Comparison of ENCODE assay signal across 8 cellular contexts in genomic region chr19:13023666-13024065, GRCh38. TPM values are rescaled to one million over a fixed set of nuclear protein-coding genes. Genes with fewer than 3 reads are reported as not detected.
A peak's percentile ranks its signal among the peaks of the same experiment; 100 is the strongest.
DNase-seq lines count a peak whose midpoint lies in the region; ATAC-seq and TF ChIP-seq lines count a peak whose summit lies in the region.

No MANE protein-coding gene starts in this region.

- no peak for DNase-seq in activated CD4-positive, alpha-beta T cell treated with anti-CD3 and anti-CD28 coated beads, Interleukin-2, amount 10 ng/mL, durations not matched to agents 24 days and 14 days
- no peak for DNase-seq in activated CD4-positive, alpha-beta T cell treated with anti-CD3 and anti-CD28 coated beads, Interleukin-2, amount 50 U/mL, for 48 hours
- no peak for DNase-seq in T-helper 17 cell
- DNase-seq in fibroblast of pulmonary artery (ENCODE audit: low read depth): peak; percentile 52
- no peak for DNase-seq in suprapubic skin (ENCODE audit: low spot score in 2 of 2)
- no peak for DNase-seq in activated CD4-positive, alpha-beta T cell treated with anti-CD3 and anti-CD28 coated beads for 4 hours

- intact Hi-C loops in activated CD4-positive, alpha-beta T cell treated with anti-CD3 and anti-CD28 coated beads, Interleukin-2, amount 10 ng/mL, durations not matched to agents 24 days and 14 days (cut with micrococcal nuclease): no loop called here

- H3K9me3 ChIP-seq in T-helper 17 cell (ENCODE audit: control insufficient read depth, low read length, poor library complexity, severe bottlenecking) (no peaks in the 10 kb centered on the region), suprapubic skin (no peaks in the 10 kb centered on the region)

- H3K4me1 ChIP-seq in suprapubic skin: peaks cover 98% of the 10 kb centered on the region

- ATAC-seq in T-helper 17 cell (no peak), HG03442 (IDR thresholded peaks at IDR 0.05; ENCODE audit: unreplicated experiment) (no peak), esophagus mucosa (no peak)

- H3K36me3 ChIP-seq in suprapubic skin: no peaks in the 10 kb centered on the region

- peaks cover 59% of the 10 kb centered on the region for H3K27me3 Mint-ChIP-seq in activated CD4-positive, alpha-beta T cell treated with anti-CD3 and anti-CD28 coated beads, Interleukin-2, amount 10 ng/mL, durations not matched to agents 24 days and 14 days
- peaks cover 63% of the 10 kb centered on the region for H3K27me3 Mint-ChIP-seq in T-helper 17 cell

- TF ChIP-seq EP300 in suprapubic skin (IDR thresholded peaks at IDR 0.05): no peak

- 4% methylated on average over 8 of the region's 8 CpGs for WGBS in suprapubic skin

- H3K36me3 Mint-ChIP-seq in activated CD4-positive, alpha-beta T cell treated with anti-CD3 and anti-CD28 coated beads, Interleukin-2, amount 10 ng/mL, durations not matched to agents 24 days and 14 days (ENCODE audit: low read depth): peaks cover 4% of the 10 kb centered on the region
- H3K36me3 Mint-ChIP-seq in T-helper 17 cell (ENCODE audit: low read depth): peaks cover 10% of the 10 kb centered on the region

- no peaks in the 10 kb centered on the region for H3K9me3 Mint-ChIP-seq in activated CD4-positive, alpha-beta T cell treated with anti-CD3 and anti-CD28 coated beads, Interleukin-2, amount 10 ng/mL, durations not matched to agents 24 days and 14 days

- H3K27ac Mint-ChIP-seq in activated CD4-positive, alpha-beta T cell treated with anti-CD3 and anti-CD28 coated beads, Interleukin-2, amount 10 ng/mL, durations not matched to agents 24 days and 14 days: no peak overlapping the region
- no peak overlapping the region for H3K27ac Mint-ChIP-seq in T-helper 17 cell

- H3K27ac ChIP-seq in suprapubic skin: peak overlapping the region; percentile 97

- H3K4me3 ChIP-seq in fibroblast of pulmonary artery (replicated peaks; ENCODE audit: low read depth, low read length): peak overlapping the region; percentile 51
- peak overlapping the region; percentile 55 for H3K4me3 ChIP-seq in suprapubic skin

- no peak for TF ChIP-seq POLR2A in suprapubic skin (IDR thresholded peaks at IDR 0.05)

- TF ChIP-seq CTCF in fibroblast of pulmonary artery (IDR thresholded peaks at IDR 0.05; ENCODE audit: low read length, missing control alignments): no peak
- no peak for TF ChIP-seq CTCF in suprapubic skin (IDR thresholded peaks at IDR 0.05)

- peaks cover 20% of the 10 kb centered on the region for H3K4me1 Mint-ChIP-seq in activated CD4-positive, alpha-beta T cell treated with anti-CD3 and anti-CD28 coated beads, Interleukin-2, amount 10 ng/mL, durations not matched to agents 24 days and 14 days
- H3K4me1 Mint-ChIP-seq in T-helper 17 cell: peaks cover 21% of the 10 kb centered on the region

- peak overlapping the region; percentile 83 for H3K4me3 Mint-ChIP-seq in activated CD4-positive, alpha-beta T cell treated with anti-CD3 and anti-CD28 coated beads, Interleukin-2, amount 10 ng/mL, durations not matched to agents 24 days and 14 days
- peak overlapping the region; percentile 80 for H3K4me3 Mint-ChIP-seq in T-helper 17 cell

- no peaks in the 10 kb centered on the region for H3K27me3 ChIP-seq in suprapubic skin

RNA-seq across cellular contexts. Expression of gene NFIX, which starts 28.4 kb away (rescaled TPM):
- 8.3 and 10.4 TPM in 2 replicates for total RNA-seq in activated CD4-positive, alpha-beta T cell treated with anti-CD3 and anti-CD28 coated beads, Interleukin-2, amount 10 ng/mL, durations not matched to agents 24 days and 14 days
- total RNA-seq in T-helper 17 cell (under 1 TPM; 0.75 to 0.86 TPM), suprapubic skin (100 to 1,000 TPM; 126 to 223 (median 176) TPM), esophagus mucosa (101 TPM)

RNA-seq across cellular contexts. Expression of gene DAND5, which starts 54.3 kb away (rescaled TPM):
- 0.12 TPM in 1 of 2 replicates, not detected in the other for total RNA-seq in activated CD4-positive, alpha-beta T cell treated with anti-CD3 and anti-CD28 coated beads, Interleukin-2, amount 10 ng/mL, durations not matched to agents 24 days and 14 days
- total RNA-seq in T-helper 17 cell: not detected
- not detected for total RNA-seq in suprapubic skin
- total RNA-seq in esophagus mucosa: not detected
